In the genomic region with DNA sequence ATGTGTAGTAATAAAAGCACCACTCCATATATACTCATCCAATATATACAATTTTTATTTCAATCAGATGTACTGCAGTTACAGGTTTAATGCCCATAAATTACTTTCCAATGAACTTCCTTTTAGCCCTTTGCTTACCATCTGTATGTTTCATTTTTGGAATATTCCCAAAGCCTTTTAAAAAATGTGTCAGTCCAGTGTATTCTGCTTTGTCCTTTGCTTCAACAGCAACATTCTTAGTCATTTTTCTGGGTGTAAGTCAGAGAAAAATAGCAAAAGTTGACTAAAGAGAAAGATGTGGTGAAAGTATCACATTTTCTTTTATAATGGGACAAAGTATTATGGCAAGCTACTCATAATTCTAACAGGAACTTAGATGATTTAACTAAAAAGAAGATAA, we compare ENCODE assay signal across 15 cellular contexts. TPM values are rescaled to one million over a fixed set of nuclear protein-coding genes. Genes with fewer than 3 reads are reported as not detected.
A peak's percentile ranks its signal among the peaks of the same experiment; 100 is the strongest.
DNase-seq lines count a peak whose midpoint lies in the region; ATAC-seq, FAIRE-seq and TF ChIP-seq lines count a peak whose summit lies in the region.
"Had no signal": no experiment of that assay in that cellular context is flagged by ENCODE, and none has a peak within 500 bp of the region (broad histone marks: within the 10 kb centered on the region; RNA-seq: fewer than 3 reads in every experiment).

No MANE protein-coding gene starts in this region.

- DNase-seq in CD8-positive, alpha-beta T cell = no peak
- DNase-seq in fibroblast of lung (ENCODE audit: low read depth in 2 of 2) = peak in 1 of 2 donors; percentile 58
- no peak for DNase-seq in smooth muscle cell (lab: John Stamatoyannopoulos, UW; ENCODE audit: unreplicated experiment)
- DNase-seq in right lobe of liver = no peak
- no peak for DNase-seq in HTR-8/SVneo (ENCODE audit: insufficient read length, low spot score)
- no peak for DNase-seq in NCI-H1694 treated with DMSO at 0.1 percent for 48 hours (lab: John Stamatoyannopoulos, UW)
- DNase-seq in HepG2 (ENCODE audit: low spot score) = no peak
- DNase-seq: activated T-cell treated with anti-CD3 and anti-CD28 coated beads, Interleukin-2, amount 50 U/mL, for 1 hour; central memory CD4-positive, alpha-beta T cell; Kasumi-1; NCI-H1417; nucleus accumbens; stimulated activated naive CD8-positive, alpha-beta T cell treated with anti-CD3 and anti-CD28 coated beads, Interleukin-15, Interleukin-2, amounts not matched to agents 100 U/mL and 50 U/mL, for 24 hours had no signal

- no peak for ATAC-seq in CD8-positive, alpha-beta T cell
- ATAC-seq in SK-N-SH treated with all-trans-retinoic acid at 6 μM for 48 hours (peak; percentile 52), right lobe of liver (no peak), HepG2 (no peak)

- H3K27ac ChIP-seq in CD8-positive, alpha-beta T cell (ENCODE audit: low read depth, low read length) = no peak overlapping the region
- H3K27ac ChIP-seq in fibroblast of lung (ENCODE audit: insufficient read depth, low read length) (peak overlapping the region; percentile 34), smooth muscle cell (ENCODE audit: low read depth) (peak overlapping the region; percentile 93), right lobe of liver (no peak overlapping the region), HepG2 (ENCODE audit: extremely low read length, insufficient read depth, low read length) (no peak overlapping the region)

- no peaks in the 10 kb centered on the region for H3K9me3 ChIP-seq in CD8-positive, alpha-beta T cell (ENCODE audit: low read length)
- no peaks in the 10 kb centered on the region for H3K9me3 ChIP-seq in fibroblast of lung (ENCODE audit: control insufficient read depth, insufficient read depth, low read depth, low read length)
- H3K9me3 ChIP-seq in smooth muscle cell (replicated peaks; ENCODE audit: low read depth) = no peaks in the 10 kb centered on the region
- H3K9me3 ChIP-seq in right lobe of liver = no peaks in the 10 kb centered on the region
- no peaks in the 10 kb centered on the region for H3K9me3 ChIP-seq in HepG2 (ENCODE audit: low read length)

- in situ Hi-C loops in HepG2 (cut with HindIII; ENCODE audit: extremely low pct_ligation_motif_present, low pct_unique_long_range_greater_than_20kb) = no loop called here

- H3F3A ChIP-seq in smooth muscle cell (ENCODE audit: low read depth) = peaks cover 25% of the 10 kb centered on the region

- H3K4me1 ChIP-seq in CD8-positive, alpha-beta T cell (ENCODE audit: insufficient read depth, low read length) = no peaks in the 10 kb centered on the region
- H3K4me1 ChIP-seq in fibroblast of lung (ENCODE audit: control insufficient read depth, extremely low read depth, insufficient read depth, low read length) (peaks cover 28% of the 10 kb centered on the region), smooth muscle cell (ENCODE audit: low read depth) (peaks cover 17% of the 10 kb centered on the region), right lobe of liver (peaks cover 0 to 4% (median 0%) of the 10 kb centered on the region in 4 donors), HepG2 (ENCODE audit: insufficient read depth, low read length) (no peaks in the 10 kb centered on the region)

- H3K9me3 Mint-ChIP-seq in CD8-positive, alpha-beta T cell = no peaks in the 10 kb centered on the region

- TF ChIP-seq EP300 in HepG2 (IDR thresholded peaks at IDR 0.05; ENCODE audit: low read depth in 2 of 2, low read length in 2 of 2) (no peak), HepG2 (CRISPR knock-in tag; IDR thresholded peaks at IDR 0.05; ENCODE audit: borderline replicate concordance) (no peak)

- H3K4me2 ChIP-seq in fibroblast of lung (ENCODE audit: extremely low read depth, insufficient read depth, low read length) = peak overlapping the region; percentile 20
- H3K4me2 ChIP-seq in smooth muscle cell = peak overlapping the region; percentile 73
- no peak overlapping the region for H3K4me2 ChIP-seq in HepG2 (ENCODE audit: low read depth, low read length)

- H3K36me3 ChIP-seq in CD8-positive, alpha-beta T cell (ENCODE audit: insufficient read depth, low read length) = no peaks in the 10 kb centered on the region
- H3K36me3 ChIP-seq in fibroblast of lung (ENCODE audit: control insufficient read depth, insufficient read depth, low read length) (no peaks in the 10 kb centered on the region), smooth muscle cell (ENCODE audit: low read depth) (no peaks in the 10 kb centered on the region), right lobe of liver (no peaks in the 10 kb centered on the region), HepG2 (replicated peaks in 1 of 2; ENCODE audit: control insufficient read depth in 1 of 2, insufficient read depth in 2 of 2, low read length in 2 of 2) (no peaks in the 10 kb centered on the region)

- POLR2A ChIA-PET in CD8-positive, alpha-beta T cell (lab: Charles Lee) = no interaction called here
- POLR2A ChIA-PET in HepG2 (lab: Yijun Ruan, JAX) = no interaction called here

- no peak overlapping the region for H3K4me3 Mint-ChIP-seq in CD8-positive, alpha-beta T cell
- H3K4me3 Mint-ChIP-seq: activated naive CD8-positive, alpha-beta T cell had no signal

- FAIRE-seq in HTR-8/SVneo (lab: Jason Lieb, UNC) = no peak
- FAIRE-seq in HepG2 (lab: Jason Lieb, UNC) = no peak

- no peaks in the 10 kb centered on the region for H3K27me3 ChIP-seq in CD8-positive, alpha-beta T cell (ENCODE audit: insufficient read depth, low read length)
- no peaks in the 10 kb centered on the region for H3K27me3 ChIP-seq in fibroblast of lung (ENCODE audit: control insufficient read depth, insufficient read depth, low read length)
- H3K27me3 ChIP-seq in smooth muscle cell (ENCODE audit: low read depth) = no peaks in the 10 kb centered on the region
- no peaks in the 10 kb centered on the region for H3K27me3 ChIP-seq in right lobe of liver
- no peaks in the 10 kb centered on the region for H3K27me3 ChIP-seq in HepG2 (ENCODE audit: control insufficient read depth in 1 of 2, insufficient read depth in 2 of 2, low read length in 2 of 2)

- H3K79me2 ChIP-seq in fibroblast of lung (ENCODE audit: control insufficient read depth, insufficient read depth, low read length) = peaks cover 30% of the 10 kb centered on the region
- peaks cover 81% of the 10 kb centered on the region for H3K79me2 ChIP-seq in smooth muscle cell (ENCODE audit: low read depth)
- H3K79me2 ChIP-seq in HepG2 (ENCODE audit: insufficient read depth, low read length) = no peaks in the 10 kb centered on the region

- TF ChIP-seq RAD21 in HepG2 (CRISPR knock-in tag; IDR thresholded peaks at IDR 0.05) = no peak

- TF ChIP-seq POLR2A in right lobe of liver (IDR thresholded peaks at IDR 0.05) (no peak), HepG2 (IDR thresholded peaks at IDR 0.05; ENCODE audit: insufficient read depth in 1 of 2, low read depth in 2 of 2, low read length in 2 of 2) (no peak)

- H3K4me1 Mint-ChIP-seq in CD8-positive, alpha-beta T cell (ENCODE audit: low read depth) = peaks cover 12% of the 10 kb centered on the region

- peaks cover 3% of the 10 kb centered on the region for H3K27me3 Mint-ChIP-seq in CD8-positive, alpha-beta T cell (ENCODE audit: low read depth)

- H3K36me3 Mint-ChIP-seq in CD8-positive, alpha-beta T cell = no peaks in the 10 kb centered on the region
- H3K36me3 Mint-ChIP-seq: activated naive CD8-positive, alpha-beta T cell had no signal

- CTCF ChIA-PET in CD8-positive, alpha-beta T cell (lab: Charles Lee) = no interaction called here
- CTCF ChIA-PET in HepG2 (lab: Yijun Ruan, JAX; ENCODE audit: low intra/inter-chr PET ratio, low total read pairs) = no interaction called here

- H4K20me1 ChIP-seq in fibroblast of lung (ENCODE audit: control insufficient read depth, extremely low read depth, insufficient read depth, low read length) (no peaks in the 10 kb centered on the region), smooth muscle cell (ENCODE audit: low read depth) (peaks cover 48% of the 10 kb centered on the region), HepG2 (ENCODE audit: insufficient read depth, low read length) (no peaks in the 10 kb centered on the region)

- no TSS peak for BruUV-seq in HepG2 (replicated peaks; lab: Mats Ljungman, UMichigan)

- peak overlapping the region; percentile 43 for H3K27ac Mint-ChIP-seq in CD8-positive, alpha-beta T cell
- H3K27ac Mint-ChIP-seq: activated naive CD8-positive, alpha-beta T cell had no signal

- TF ChIP-seq CTCF in CD8-positive, alpha-beta T cell (IDR thresholded peaks at IDR 0.05) = no peak
- TF ChIP-seq CTCF in fibroblast of lung (conservative IDR thresholded peaks at IDR 0.05 in 1 of 2, IDR thresholded peaks at IDR 0.05 in 1 of 2; ENCODE audit: low read depth in 1 of 2, low read length in 2 of 2) (no peak), smooth muscle cell (IDR thresholded peaks at IDR 0.05; ENCODE audit: borderline replicate concordance, insufficient read depth, poor library complexity, severe bottlenecking) (no peak), right lobe of liver (IDR thresholded peaks at IDR 0.05) (no peak), HepG2 (CRISPR knock-in tag; IDR thresholded peaks at IDR 0.05) (no peak)

- no peak overlapping the region for H3K4me3 ChIP-seq in CD8-positive, alpha-beta T cell (ENCODE audit: low read depth, low read length)
- H3K4me3 ChIP-seq in fibroblast of lung (replicated peaks in 1 of 4; ENCODE audit: control extremely low read depth in 1 of 4, insufficient read depth in 1 of 4, low read depth in 3 of 4, low read length in 4 of 4) = no peak overlapping the region
- H3K4me3 ChIP-seq in smooth muscle cell = no peak overlapping the region
- H3K4me3 ChIP-seq in right lobe of liver = no peak overlapping the region
- no peak overlapping the region for H3K4me3 ChIP-seq in HepG2 (replicated peaks in 1 of 3; ENCODE audit: insufficient read depth in 1 of 3, low read depth in 2 of 3, low read length in 3 of 3)

- intact Hi-C loops in CD8-positive, alpha-beta T cell (cut with DNase I, micrococcal nuclease) = loop anchor here in 1 of 2 experiments (2.0 kb wide), 1 partner anchor 15 kb away; a partner anchor contains a TSS
- intact Hi-C loops in right lobe of liver (cut with DNase I) = no loop called here
- intact Hi-C loops in HepG2 (cut with micrococcal nuclease; ENCODE audit: unreplicated experiment) = loop anchor here (2.0 kb wide), 1 partner anchor 23 kb away; no protein-coding TSS in a partner anchor

- H3K9ac ChIP-seq in fibroblast of lung (ENCODE audit: insufficient read depth, low read length) (no peak overlapping the region), smooth muscle cell (ENCODE audit: low read depth) (peak overlapping the region; percentile 69), HepG2 (ENCODE audit: insufficient read depth, low read depth, low read length) (no peak overlapping the region)

- H2AFZ ChIP-seq in fibroblast of lung (ENCODE audit: low read length) = no peak overlapping the region
- H2AFZ ChIP-seq in smooth muscle cell (ENCODE audit: low read depth) = no peak overlapping the region
- no peak overlapping the region for H2AFZ ChIP-seq in HepG2 (ENCODE audit: low read length)

RNA-seq across cellular contexts. Expression of a gene that starts 15.2 kb away (rescaled TPM):
- total RNA-seq in CD8-positive, alpha-beta T cell = 10 to 100 TPM; 14.3 to 16.7 TPM
- total RNA-seq in fibroblast of lung = 89.2 and 106 TPM in 2 replicates
- 29.0 and 71.0 TPM in 2 replicates for polyA plus RNA-seq in fibroblast of lung
- polyA plus RNA-seq in fibroblast of lung (2012) = 23.2 and 54.1 TPM in 2 replicates
- polyA minus RNA-seq in fibroblast of lung (ENCODE audit: low replicate concordance) = 48.9 and 75.0 TPM in 2 replicates
- 76.2 and 93.1 TPM in 2 replicates for total RNA-seq in smooth muscle cell
- polyA plus RNA-seq in smooth muscle cell = 35.0 and 38.6 TPM in 2 replicates
- 10 to 100 TPM in 4 of 6 experiments, 1 to 10 TPM in 2; 8.2 to 17.4 (median 12.2) TPM for total RNA-seq in right lobe of liver
- total RNA-seq in HepG2 (2016; rRNA removed; fragmentation: Illumina TruSeq; extraction: Trizol) = 3.8 and 4.6 TPM in 2 replicates
- 1.5 and 2.9 TPM in 2 replicates for total RNA-seq in HepG2 (2016; cell fraction: cytosol; rRNA removed; fragmentation: Illumina TruSeq; extraction: Trizol; ENCODE audit: low read depth)
- 4.2 and 4.4 TPM in 2 replicates for total RNA-seq in HepG2 (2016; cell fraction: insoluble cytoplasmic fraction; rRNA removed; fragmentation: Illumina TruSeq; extraction: Trizol)
- 3.7 and 4.2 TPM in 2 replicates for total RNA-seq in HepG2 (2016; cell fraction: membrane; rRNA removed; fragmentation: Illumina TruSeq; extraction: Trizol)
- total RNA-seq in HepG2 (2016; cell fraction: nucleus; rRNA removed; fragmentation: Illumina TruSeq; extraction: Trizol) = 10.5 and 11.0 TPM in 2 replicates
- 2.6 and 3.0 TPM in 2 replicates for polyA plus RNA-seq in HepG2 (2011; rRNA removed)
- 1.4 and 1.7 TPM in 2 replicates for polyA plus RNA-seq in HepG2 (2011; cell fraction: cytosol; rRNA removed)
- polyA plus RNA-seq in HepG2 (2011; cell fraction: nucleus; rRNA removed) = 5.1 and 5.5 TPM in 2 replicates
- 2.5 and 4.2 TPM in 2 replicates for polyA plus RNA-seq in HepG2 (2012)
- polyA plus RNA-seq in HepG2 (2016; cell fraction: cytosol; fragmentation: Illumina TruSeq; extraction: Trizol; ENCODE audit: low read depth) = 0.57 and 0.59 TPM in 2 replicates
- 2.2 and 2.4 TPM in 2 replicates for polyA plus RNA-seq in HepG2 (2016; cell fraction: insoluble cytoplasmic fraction; fragmentation: Illumina TruSeq; extraction: Trizol; ENCODE audit: low read depth)
- polyA plus RNA-seq in HepG2 (2016; cell fraction: membrane; fragmentation: Illumina TruSeq; extraction: Trizol; ENCODE audit: low read depth) = 1.0 and 1.1 TPM in 2 replicates
- polyA plus RNA-seq in HepG2 (2016; cell fraction: nucleus; fragmentation: Illumina TruSeq; extraction: Trizol; ENCODE audit: insufficient read depth, low read depth) = 4.9 and 5.0 TPM in 2 replicates
- 4.9 and 12.1 TPM in 2 replicates for polyA minus RNA-seq in HepG2 (2011; rRNA and poly(A)+ RNA removed; ENCODE audit: low replicate concordance)
- 2.1 TPM in 2 replicates for polyA minus RNA-seq in HepG2 (2011; cell fraction: cytosol; rRNA and poly(A)+ RNA removed)
- polyA minus RNA-seq in HepG2 (2011; cell fraction: nucleus; rRNA and poly(A)+ RNA removed) = 21.4 and 23.4 TPM in 2 replicates

Comparison
In these comparisons a context has a peak if more than half of its experiments do, and no peak if none do; other contexts are left out.
1. H3K27ac ChIP-seq: peak in fibroblast of lung (single experiment) and smooth muscle cell (single experiment); none in CD8-positive, alpha-beta T cell (single experiment), right lobe of liver (0 of 3) and HepG2 (single experiment).